21 cellular contexts compared by ENCODE assay signal in the genomic region with DNA sequence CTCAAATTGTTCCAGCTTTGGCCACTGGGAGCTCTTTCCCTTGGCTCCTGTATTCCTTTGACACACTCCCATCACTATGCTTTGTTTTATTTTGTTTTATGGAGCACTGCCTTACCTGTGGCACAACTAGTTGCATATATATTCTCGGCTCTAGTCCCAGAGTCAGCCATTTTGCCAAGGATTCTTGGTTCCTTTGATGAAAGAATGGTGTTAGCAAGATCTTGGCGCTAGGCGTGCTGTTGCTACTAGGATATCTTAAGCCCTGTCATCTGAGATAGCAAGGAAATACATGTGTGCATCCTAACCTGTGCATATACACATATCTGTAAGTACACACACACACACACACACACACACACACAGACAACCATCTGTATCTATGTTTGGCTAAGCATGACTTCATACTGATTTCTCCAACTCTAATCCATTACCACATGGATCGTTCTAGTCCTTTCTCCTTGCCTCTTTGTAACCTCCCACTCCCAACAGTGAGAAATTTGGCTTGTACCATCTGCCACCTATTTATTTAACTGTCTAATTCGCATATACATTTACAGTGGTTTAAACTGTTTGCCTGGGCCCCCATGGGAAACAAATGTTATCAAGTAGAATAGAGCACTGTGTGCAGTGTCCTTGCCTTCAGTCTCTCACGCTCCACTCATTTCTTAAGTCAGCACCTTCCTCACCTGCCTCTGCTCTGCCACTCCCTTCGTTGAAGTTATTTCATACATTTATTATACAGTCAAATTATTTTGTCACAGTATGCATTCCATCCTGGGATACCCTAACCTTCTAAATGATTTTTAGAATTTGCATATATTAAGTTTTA.
DNase-seq lines count a peak whose midpoint lies in the region; ATAC-seq, FAIRE-seq and TF ChIP-seq lines count a peak whose summit lies in the region.
"Had no signal": no experiment of that assay in that cellular context is flagged by ENCODE, and none has a peak within 500 bp of the region (broad histone marks: within the 10 kb centered on the region; RNA-seq: fewer than 3 reads in every experiment).

No MANE protein-coding gene starts in this region.

- no TSS peak for BruUV-seq in K562 (replicated peaks; lab: Mats Ljungman, UMichigan)

- no peak overlapping the region for H2AFZ ChIP-seq in K562 (ENCODE audit: low read depth, low read length)

- H3K9ac ChIP-seq in K562 (ENCODE audit: insufficient read depth in 1 of 2, low read depth in 2 of 2, low read length in 2 of 2), result no peak overlapping the region

- TF ChIP-seq RAD21 in K562 (CRISPR knock-in tag; conservative IDR thresholded peaks at IDR 0.05 in 1 of 2, IDR thresholded peaks at IDR 0.05 in 1 of 2), result no peak

- H3K36me3 ChIP-seq in K562 (ENCODE audit: control insufficient read depth, insufficient read depth, low read length) (no peaks in the 10 kb centered on the region), pancreas (no peaks in the 10 kb centered on the region)
- H3K36me3 ChIP-seq: SJSA1 had no signal

- CTCF ChIA-PET in K562 (lab: Yijun Ruan, JAX; ENCODE audit: low intra/inter-chr PET ratio), result no interaction called here

- POLR2A ChIA-PET in K562 (lab: Yijun Ruan, JAX), result interaction anchor here (0.6 kb wide), 1 partner anchor 27 kb away, joined by 3 read pairs; no protein-coding TSS in a partner anchor

- WGBS in K562 (ENCODE audit: insufficient coverage, low coverage, missing lambda C conversion rate), result 0% methylated on average over 7 of the region's 7 CpGs
- WGBS in pancreas, 2 donors, result 84 to 90% methylated on average over 7 of the region's 7 CpGs

- DNase-seq in DMS 273 treated with DMSO at 0.1 percent for 48 hours (lab: John Stamatoyannopoulos, UW) (peak; percentile 27), NCI-H2171 (lab: John Stamatoyannopoulos, UW) (peak; percentile 80), K562 (ENCODE audit: extremely low read depth in 1 of 4, low spot score in 3 of 4) (peak in 1 of 4 experiments; percentile 8), pancreas (no peak), C1 segment of cervical spinal cord (lab: John Stamatoyannopoulos, UW) (no peak), activated gamma-delta T cell (lab: John Stamatoyannopoulos, UW) (no peak)
- DNase-seq: AML-193, H7, HFFc6, KBM-7, NCI-H1092, NCI-H1436, NCI-H2081, NCI-H774, T-helper 1 cell had no signal

- peaks cover 0 to 5% of the 10 kb centered on the region in 2 experiments; a peak in 2 of 5 replicates for H3K27me3 ChIP-seq in K562 (ENCODE audit: control insufficient read depth in 2 of 2, insufficient read depth in 2 of 2, low read length in 2 of 2)
- H3K27me3 ChIP-seq in pancreas, result no peaks in the 10 kb centered on the region
- H3K27me3 ChIP-seq: SJSA1 had no signal

- FAIRE-seq in K562 (lab: Jason Lieb, UNC), result no peak
- no peak for FAIRE-seq in pancreas (lab: Jason Lieb, UNC)
- FAIRE-seq: HepG2 had no signal

- no peak overlapping the region for H3K27ac ChIP-seq in K562 (ENCODE audit: extremely low read depth, low read depth, low read length)
- peak overlapping the region in 1 of 4 donors; percentile 31 for H3K27ac ChIP-seq in pancreas
- H3K27ac ChIP-seq: C4-2B, HL-60, SJSA1 had no signal

- intact Hi-C loops in K562 (cut with micrococcal nuclease), result no loop called here
- intact Hi-C loops in pancreas (cut with DNase I), result no loop called here

- H3K4me2 ChIP-seq in K562 (ENCODE audit: insufficient read depth, low read length), result no peak overlapping the region

- no peaks in the 10 kb centered on the region for H3K79me2 ChIP-seq in K562 (ENCODE audit: control insufficient read depth, insufficient read depth, low read length)

- in situ Hi-C loops in K562 (cut with MboI), result no loop called here

- no peaks in the 10 kb centered on the region for H3K9me3 ChIP-seq in K562 (replicated peaks; ENCODE audit: control insufficient read depth, insufficient read depth, low read depth, low read length)
- no peaks in the 10 kb centered on the region for H3K9me3 ChIP-seq in pancreas
- H3K9me3 ChIP-seq: SJSA1 had no signal

- H3K9me1 ChIP-seq in K562 (ENCODE audit: control insufficient read depth, insufficient read depth, low read length), result no peaks in the 10 kb centered on the region

- TF ChIP-seq POLR2A in K562 (conservative IDR thresholded peaks at IDR 0.05), result no peak

- TF ChIP-seq EP300 in K562 (IDR thresholded peaks at IDR 0.05; ENCODE audit: low read length), result no peak

- ATAC-seq in K562 (peak; percentile 55; the same call in 2 of the 3 replicates), pancreas (peak; percentile 30 to 61 (median 52)), HG02970 (IDR thresholded peaks at IDR 0.05; ENCODE audit: low FRiP score, unreplicated experiment) (no peak)
- ATAC-seq: HepG2, Right ventricle myocardium inferior had no signal

- H3K4me3 ChIP-seq in K562 (no peak overlapping the region), pancreas (no peak overlapping the region)
- H3K4me3 ChIP-seq: SJSA1 had no signal

- H4K20me1 ChIP-seq in K562 (replicated peaks; ENCODE audit: control insufficient read depth, insufficient read depth, low read length), result no peaks in the 10 kb centered on the region

- TF ChIP-seq CTCF in K562 (IDR thresholded peaks at IDR 0.05 in 2 of 3, conservative IDR thresholded peaks at IDR 0.05 in 1 of 3; ENCODE audit: insufficient read depth in 2 of 3, low read depth in 1 of 3, low read length in 3 of 3), result peak in 2 of 3 experiments; percentile 4 to 25; a peak in 1 of 6 replicates
- TF ChIP-seq CTCF in pancreas (IDR thresholded peaks at IDR 0.05), result no peak

- H3K4me1 ChIP-seq in K562 (replicated peaks in 1 of 2; ENCODE audit: control insufficient read depth in 2 of 2, insufficient read depth in 2 of 2, low read length in 2 of 2) (no peaks in the 10 kb centered on the region), pancreas (peaks cover 0 to 6% (median 3%) of the 10 kb centered on the region in 3 donors)

TF ChIP-seq in K562, 482 proteins besides CTCF, POLR2A, EP300 and RAD21:
- no peak for TF ChIP-seq ZNF586 (CRISPR knock-in tag; conservative IDR thresholded peaks at IDR 0.05)
- TF ChIP-seq YY1 (IDR thresholded peaks at IDR 0.05; ENCODE audit: borderline replicate concordance in 1 of 3, control insufficient read depth in 1 of 3, extremely low read depth in 1 of 3, insufficient read depth in 3 of 3, insufficient read length in 1 of 3, insufficient replicate concordance in 2 of 3, low read depth in 1 of 3, low read length in 2 of 3), result peak in 1 of 3 experiments; percentile 55
TF ChIP-seq in K562: peak in this region for 1.

Comparison
In these comparisons a context has a peak if more than half of its experiments do, and no peak if none do; other contexts are left out.
1. DNase-seq: peak in DMS 273 treated with DMSO at 0.1 percent for 48 hours (single experiment) and NCI-H2171 (single experiment); none in pancreas (0 of 6), C1 segment of cervical spinal cord (0 of 14) and activated gamma-delta T cell (single experiment).
2. CTCF ChIP-seq: peak in K562 (2 of 3); none in pancreas (0 of 4).